Comparison of ENCODE assay signal across 22 cellular contexts in the genomic region with DNA sequence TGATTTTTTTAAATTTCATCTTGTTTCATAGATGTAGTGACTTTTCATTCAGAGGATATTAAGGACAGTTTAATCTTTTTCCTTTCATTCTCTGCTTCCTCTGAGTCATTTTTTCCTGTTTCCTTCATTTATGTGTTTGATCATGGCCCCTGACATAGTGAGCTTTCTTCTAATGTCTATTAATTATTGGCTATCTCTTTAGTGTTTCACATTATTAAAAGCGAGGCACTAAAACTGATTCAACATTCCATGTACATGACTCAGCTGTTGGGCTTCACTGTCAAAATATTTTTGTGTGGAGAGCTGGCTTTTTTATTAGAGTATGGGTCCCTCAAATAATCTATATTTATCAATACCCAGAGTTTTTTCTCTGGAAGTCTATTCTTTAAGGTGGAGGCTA.
DNase-seq lines count a peak whose midpoint lies in the region; ATAC-seq and TF ChIP-seq lines count a peak whose summit lies in the region.
"Had no signal": no experiment of that assay in that cellular context is flagged by ENCODE, and none has a peak within 500 bp of the region (broad histone marks: within the 10 kb centered on the region; RNA-seq: fewer than 3 reads in every experiment).

No MANE protein-coding gene starts in this region.

- intact Hi-C loops in MCF 10A (cut with micrococcal nuclease) (no loop called here), breast epithelium (cut with DNase I; ENCODE audit: low total_unique reads) (no loop called here)

- H3K27me3 Mint-ChIP-seq in MCF 10A (ENCODE audit: insufficient read depth, unreplicated experiment) (peaks cover 6% of the 10 kb centered on the region), osteocyte (ENCODE audit: unreplicated experiment) (no peaks in the 10 kb centered on the region)
- H3K27me3 Mint-ChIP-seq: CD8-positive, alpha-beta memory T cell had no signal

- H3K27ac ChIP-seq in breast epithelium = no peak overlapping the region
- H3K27ac ChIP-seq in mesenchymal stem cell (ENCODE audit: low read length, poor library complexity, severe bottlenecking) = peak overlapping the region; percentile 91
- H3K27ac ChIP-seq: 22Rv1; BLaER1 treated with 17β-estradiol and CSF1 and Interleukin-3, amounts not matched to agents 10 nM and 100 nM had no signal

- H3K27me3 ChIP-seq in breast epithelium = no peaks in the 10 kb centered on the region
- H3K27me3 ChIP-seq in mesenchymal stem cell (ENCODE audit: control insufficient read depth in 1 of 2, insufficient read depth in 1 of 2, low read length in 2 of 2) = no peaks in the 10 kb centered on the region
- H3K27me3 ChIP-seq: BE2C; BLaER1 treated with 17β-estradiol and CSF1 and Interleukin-3, amounts not matched to agents 10 nM and 100 nM had no signal

- H3K4me3 Mint-ChIP-seq in MCF 10A (ENCODE audit: unreplicated experiment) = no peak overlapping the region
- H3K4me3 Mint-ChIP-seq in osteocyte (ENCODE audit: unreplicated experiment) = no peak overlapping the region
- H3K4me3 Mint-ChIP-seq: CD14-positive monocyte; CD4-positive, alpha-beta T cell; CD8-positive, alpha-beta memory T cell; GM23338; H9 had no signal

- H3K9ac ChIP-seq in mesenchymal stem cell (ENCODE audit: low read length) = no peak overlapping the region
- H3K9ac ChIP-seq: BLaER1 treated with 17β-estradiol and CSF1 and Interleukin-3, amounts not matched to agents 10 nM and 100 nM had no signal

- H3K4ac ChIP-seq in mesenchymal stem cell (ENCODE audit: low read depth in 1 of 2, low read length in 2 of 2) = no peak overlapping the region

- TF ChIP-seq CTCF in MCF 10A (IDR thresholded peaks at IDR 0.05; ENCODE audit: unreplicated experiment) = no peak
- no peak for TF ChIP-seq CTCF in breast epithelium (IDR thresholded peaks at IDR 0.05)
- TF ChIP-seq CTCF in epithelial cell of proximal tubule (conservative IDR thresholded peaks at IDR 0.05; ENCODE audit: low read depth, low read length) = no peak
- TF ChIP-seq CTCF in osteocyte (IDR thresholded peaks at IDR 0.05) = no peak

- H3K9me3 Mint-ChIP-seq in MCF 10A (ENCODE audit: unreplicated experiment) = no peaks in the 10 kb centered on the region
- peaks cover 9% of the 10 kb centered on the region for H3K9me3 Mint-ChIP-seq in osteocyte (ENCODE audit: unreplicated experiment)
- H3K9me3 Mint-ChIP-seq: GM23338, H9 had no signal

- no TSS peak for BruUV-seq in MCF 10A (replicated peaks; lab: Mats Ljungman, UMichigan)

- no peak overlapping the region for H3K27ac Mint-ChIP-seq in MCF 10A (ENCODE audit: low read depth, unreplicated experiment)
- H3K27ac Mint-ChIP-seq in osteocyte (ENCODE audit: unreplicated experiment) = no peak overlapping the region
- H3K27ac Mint-ChIP-seq: CD14-positive monocyte; CD4-positive, alpha-beta T cell; CD8-positive, alpha-beta memory T cell; GM23338; H9 had no signal

- no peaks in the 10 kb centered on the region for H3K9me3 ChIP-seq in breast epithelium
- no peaks in the 10 kb centered on the region for H3K9me3 ChIP-seq in mesenchymal stem cell (ENCODE audit: control insufficient read depth, low read length)
- H3K9me3 ChIP-seq: BE2C; BLaER1 treated with 17β-estradiol and CSF1 and Interleukin-3, amounts not matched to agents 10 nM and 100 nM had no signal

- H3K4me3 ChIP-seq in breast epithelium = no peak overlapping the region
- H3K4me3 ChIP-seq in epithelial cell of proximal tubule (ENCODE audit: low read depth, low read length) = no peak overlapping the region
- H3K4me3 ChIP-seq in mesenchymal stem cell (ENCODE audit: insufficient read depth in 1 of 2, low read depth in 1 of 2, low read length in 2 of 2) = no peak overlapping the region
- H3K4me3 ChIP-seq: BLaER1 treated with 17β-estradiol and CSF1 and Interleukin-3, amounts not matched to agents 10 nM and 100 nM; GM12878; GM23338 had no signal

- H3K36me3 Mint-ChIP-seq in MCF 10A (ENCODE audit: insufficient read depth, unreplicated experiment) = no peaks in the 10 kb centered on the region
- H3K36me3 Mint-ChIP-seq in osteocyte (ENCODE audit: unreplicated experiment) = no peaks in the 10 kb centered on the region
- H3K36me3 Mint-ChIP-seq: CD14-positive monocyte; CD8-positive, alpha-beta memory T cell had no signal

- H2BK12ac ChIP-seq in mesenchymal stem cell (ENCODE audit: low read length in 2 of 2) = no peak overlapping the region

- TF ChIP-seq POLR2A in breast epithelium (IDR thresholded peaks at IDR 0.05) = no peak

- CTCF ChIA-PET in MCF 10A (lab: Yijun Ruan, JAX) = interaction anchor here (0.6 to 1.1 kb wide), 3 partner anchors 28 to 33 kb away, joined by 3 to 4 read pairs (median 3); no protein-coding TSS in a partner anchor

- H3K4me1 Mint-ChIP-seq in MCF 10A (ENCODE audit: insufficient read depth, unreplicated experiment) (peaks cover 5% of the 10 kb centered on the region), osteocyte (ENCODE audit: unreplicated experiment) (no peaks in the 10 kb centered on the region)
- H3K4me1 Mint-ChIP-seq: CD14-positive monocyte; CD8-positive, alpha-beta memory T cell; GM23338; H9 had no signal

- no CpG with 5 or more reads among the region's 1 CpG for WGBS in mesenchymal stem cell

- H3K36me3 ChIP-seq in breast epithelium = no peaks in the 10 kb centered on the region
- H3K36me3 ChIP-seq in mesenchymal stem cell (ENCODE audit: control insufficient read depth in 1 of 2, insufficient read depth in 2 of 2, low read depth in 1 of 2, low read length in 2 of 2) = no peaks in the 10 kb centered on the region
- H3K36me3 ChIP-seq: BE2C; BLaER1 treated with 17β-estradiol and CSF1 and Interleukin-3, amounts not matched to agents 10 nM and 100 nM had no signal

- POLR2A ChIA-PET in MCF 10A (lab: Yijun Ruan, JAX) = no interaction called here

- H4K8ac ChIP-seq in mesenchymal stem cell (ENCODE audit: low read length) = no peak overlapping the region

- H2BK5ac ChIP-seq in mesenchymal stem cell (ENCODE audit: low read depth, low read length, poor library complexity, severe bottlenecking) = no peak overlapping the region

- H2AK5ac ChIP-seq in mesenchymal stem cell (ENCODE audit: low read length, severe bottlenecking) = no peak overlapping the region

- ATAC-seq in GM19395 (IDR thresholded peaks at IDR 0.05; ENCODE audit: unreplicated experiment) = no peak
- ATAC-seq: GM12878, GM23338, HCT116 had no signal

- H2BK120ac ChIP-seq in mesenchymal stem cell (ENCODE audit: low read depth, low read length) = no peak overlapping the region

- H3K4me1 ChIP-seq in breast epithelium = no peaks in the 10 kb centered on the region
- H3K4me1 ChIP-seq in mesenchymal stem cell (ENCODE audit: control insufficient read depth, insufficient read depth, low read depth, low read length) = peaks cover 3% of the 10 kb centered on the region
- H3K4me1 ChIP-seq: BE2C; BLaER1 treated with 17β-estradiol and CSF1 and Interleukin-3, amounts not matched to agents 10 nM and 100 nM had no signal

- H3K23ac ChIP-seq in mesenchymal stem cell (ENCODE audit: low read length in 2 of 2) = no peak overlapping the region

- DNase-seq in MCF 10A (ENCODE audit: unreplicated experiment) = peak; percentile 11
- no peak for DNase-seq in breast epithelium (ENCODE audit: low spot score in 2 of 2)
- DNase-seq in epithelial cell of proximal tubule (ENCODE audit: low read depth) = peak; percentile 71
- DNase-seq in mesenchymal stem cell = no peak
- DNase-seq in osteocyte (ENCODE audit: extremely low spot score, unreplicated experiment) = no peak
- DNase-seq in medulla oblongata (ENCODE audit: extremely low spot score) = no peak
- DNase-seq: AML-193; BE2C; CD4-positive, alpha-beta T cell; CD8-positive, alpha-beta memory T cell; DMS 273 treated with DMSO at 0.1 percent for 48 hours; DMS79; EL; GDM1; H9 had no signal

- no peak overlapping the region for H3K4me2 ChIP-seq in mesenchymal stem cell (ENCODE audit: low read length, poor library complexity, severe bottlenecking)
- H3K4me2 ChIP-seq: BLaER1 treated with 17β-estradiol and CSF1 and Interleukin-3, amounts not matched to agents 10 nM and 100 nM; GM23338 had no signal

- H3K79me1 ChIP-seq in mesenchymal stem cell (replicated peaks; ENCODE audit: low read length, poor library complexity, severe bottlenecking) = no peaks in the 10 kb centered on the region

- H3K18ac ChIP-seq in mesenchymal stem cell (ENCODE audit: low read depth in 1 of 2, low read length in 2 of 2) = no peak overlapping the region

- no peak overlapping the region for H2AFZ ChIP-seq in mesenchymal stem cell (ENCODE audit: low read depth, low read length)
- H2AFZ ChIP-seq: GM23338 had no signal

- H4K91ac ChIP-seq in mesenchymal stem cell (ENCODE audit: low read length) = no peak overlapping the region

- no peak overlapping the region for H2BK15ac ChIP-seq in mesenchymal stem cell (ENCODE audit: low read depth, poor library complexity, severe bottlenecking)

- no peak overlapping the region for H3K14ac ChIP-seq in mesenchymal stem cell (ENCODE audit: low read length in 2 of 2)

Comparison
In these comparisons a context has a peak if more than half of its experiments do, and no peak if none do; other contexts are left out.
1. DNase-seq: peak in MCF 10A (single experiment) and epithelial cell of proximal tubule (single experiment); none in breast epithelium (0 of 2), mesenchymal stem cell (single experiment), osteocyte (single experiment) and medulla oblongata (single experiment).